ENCODE assay signal across 1 cellular context in the genomic region with DNA sequence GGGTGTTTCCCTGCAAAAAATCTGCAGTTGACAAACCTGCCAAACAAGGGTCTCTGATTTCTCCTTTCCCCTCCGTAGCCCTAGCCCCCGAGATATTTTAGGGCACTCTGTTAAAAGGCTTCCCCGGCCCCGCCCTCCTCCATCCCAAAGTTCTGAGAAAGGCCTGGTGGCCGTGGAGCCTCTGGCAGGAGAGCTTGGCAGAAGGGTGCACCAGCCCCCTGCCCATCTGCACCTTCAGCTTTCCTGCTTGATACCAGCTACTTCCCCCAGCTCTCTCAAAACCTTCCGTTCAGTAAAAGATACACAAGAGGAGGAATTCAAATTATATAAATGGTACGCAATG.
TF ChIP-seq lines count a peak whose summit lies in the region.

No MANE protein-coding gene starts in this region.

TF ChIP-seq in GM23338, 12 proteins besides CTCF, POLR2A, EP300 and RAD21 (continued from another document):
- TF ChIP-seq EZH2phosphoT487 (IDR thresholded peaks at IDR 0.05; ENCODE audit: unreplicated experiment) (no peak), POLR2AphosphoS5 (IDR thresholded peaks at IDR 0.05; ENCODE audit: low read depth) (no peak), CREB1 (CRISPR knock-in tag; IDR thresholded peaks at IDR 0.05; ENCODE audit: low read depth) (no peak), STAT1 (IDR thresholded peaks at IDR 0.05; ENCODE audit: unreplicated experiment) (no peak), ZNF462 (CRISPR knock-in tag; IDR thresholded peaks at IDR 0.05) (no peak), ETS1 (IDR thresholded peaks at IDR 0.05) (no peak), JUNB (IDR thresholded peaks at IDR 0.05; ENCODE audit: unreplicated experiment) (no peak), EZH2 (IDR thresholded peaks at IDR 0.05; ENCODE audit: low read depth, unreplicated experiment) (no peak), NANOG (IDR thresholded peaks at IDR 0.05; ENCODE audit: borderline replicate concordance) (no peak)
